Comparison of ENCODE assay signal across 1 cellular context in the genomic region with DNA sequence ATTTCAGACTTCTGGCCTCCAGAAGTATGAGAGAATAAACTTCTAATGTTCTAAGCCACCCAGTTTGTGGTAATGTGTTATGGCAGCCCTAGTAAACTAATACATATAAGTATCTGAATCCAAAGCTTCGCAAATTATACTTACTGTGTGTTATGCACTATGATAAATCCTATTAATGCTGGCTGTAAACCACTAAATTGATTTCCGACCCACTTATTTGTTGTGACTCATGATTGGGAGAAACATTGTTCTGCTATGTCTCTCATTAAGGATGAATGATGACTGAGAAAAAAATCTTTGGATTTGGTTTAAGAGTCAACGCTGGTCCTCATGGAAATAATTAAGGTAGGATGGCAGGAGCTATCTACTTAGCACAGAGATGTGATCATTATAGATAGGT.
TF ChIP-seq lines count a peak whose summit lies in the region.

No MANE protein-coding gene starts in this region.

TF ChIP-seq in SK-N-SH, 30 proteins besides CTCF, POLR2A, EP300 and RAD21 (continued from another document):
- TF ChIP-seq FOXM1 (IDR thresholded peaks at IDR 0.05; ENCODE audit: low read depth), result no peak
- TF ChIP-seq RCOR1 (IDR thresholded peaks at IDR 0.05; ENCODE audit: low read length), result no peak
